ENCODE assay signal across 3 cellular contexts in the genomic region with DNA sequence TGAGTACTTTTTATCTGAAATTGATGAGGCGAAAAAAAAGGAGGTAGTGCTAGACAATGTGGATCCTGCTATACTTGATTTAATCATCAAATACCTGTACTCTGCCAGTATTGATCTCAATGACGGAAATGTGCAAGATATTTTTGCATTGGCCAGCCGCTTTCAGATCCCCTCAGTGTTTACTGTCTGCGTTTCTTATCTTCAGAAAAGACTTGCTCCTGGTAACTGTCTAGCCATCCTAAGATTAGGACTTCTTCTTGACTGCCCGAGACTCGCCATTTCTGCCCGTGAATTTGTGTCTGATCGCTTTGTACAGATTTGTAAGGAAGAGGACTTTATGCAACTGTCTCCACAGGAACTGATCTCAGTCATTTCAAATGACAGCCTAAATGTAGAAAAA.
TF ChIP-seq lines count a peak whose summit lies in the region.

No MANE protein-coding gene starts in this region.

TF ChIP-seq in SK-N-SH, 30 proteins besides CTCF, POLR2A, EP300 and RAD21:
- TF ChIP-seq, protein P1, sequence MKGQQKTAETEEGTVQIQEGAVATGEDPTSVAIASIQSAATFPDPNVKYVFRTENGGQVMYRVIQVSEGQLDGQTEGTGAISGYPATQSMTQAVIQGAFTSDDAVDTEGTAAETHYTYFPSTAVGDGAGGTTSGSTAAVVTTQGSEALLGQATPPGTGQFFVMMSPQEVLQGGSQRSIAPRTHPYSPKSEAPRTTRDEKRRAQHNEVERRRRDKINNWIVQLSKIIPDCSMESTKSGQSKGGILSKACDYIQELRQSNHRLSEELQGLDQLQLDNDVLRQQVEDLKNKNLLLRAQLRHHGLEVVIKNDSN (IDR thresholded peaks at IDR 0.05; ENCODE audit: borderline replicate concordance, low read depth): no peak
- TF ChIP-seq FOXM1 (IDR thresholded peaks at IDR 0.05; ENCODE audit: low read depth): no peak
- no peak for TF ChIP-seq MXI1 (IDR thresholded peaks at IDR 0.05; ENCODE audit: low read depth, low read length)
- TF ChIP-seq, protein P2, sequence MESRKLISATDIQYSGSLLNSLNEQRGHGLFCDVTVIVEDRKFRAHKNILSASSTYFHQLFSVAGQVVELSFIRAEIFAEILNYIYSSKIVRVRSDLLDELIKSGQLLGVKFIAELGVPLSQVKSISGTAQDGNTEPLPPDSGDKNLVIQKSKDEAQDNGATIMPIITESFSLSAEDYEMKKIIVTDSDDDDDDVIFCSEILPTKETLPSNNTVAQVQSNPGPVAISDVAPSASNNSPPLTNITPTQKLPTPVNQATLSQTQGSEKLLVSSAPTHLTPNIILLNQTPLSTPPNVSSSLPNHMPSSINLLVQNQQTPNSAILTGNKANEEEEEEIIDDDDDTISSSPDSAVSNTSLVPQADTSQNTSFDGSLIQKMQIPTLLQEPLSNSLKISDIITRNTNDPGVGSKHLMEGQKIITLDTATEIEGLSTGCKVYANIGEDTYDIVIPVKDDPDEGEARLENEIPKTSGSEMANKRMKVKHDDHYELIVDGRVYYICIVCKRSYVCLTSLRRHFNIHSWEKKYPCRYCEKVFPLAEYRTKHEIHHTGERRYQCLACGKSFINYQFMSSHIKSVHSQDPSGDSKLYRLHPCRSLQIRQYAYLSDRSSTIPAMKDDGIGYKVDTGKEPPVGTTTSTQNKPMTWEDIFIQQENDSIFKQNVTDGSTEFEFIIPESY (IDR thresholded peaks at IDR 0.05; ENCODE audit: borderline replicate concordance, low read depth): no peak
- TF ChIP-seq TEAD4 (IDR thresholded peaks at IDR 0.05; ENCODE audit: borderline replicate concordance, insufficient read depth): no peak
- TF ChIP-seq, protein P3, sequence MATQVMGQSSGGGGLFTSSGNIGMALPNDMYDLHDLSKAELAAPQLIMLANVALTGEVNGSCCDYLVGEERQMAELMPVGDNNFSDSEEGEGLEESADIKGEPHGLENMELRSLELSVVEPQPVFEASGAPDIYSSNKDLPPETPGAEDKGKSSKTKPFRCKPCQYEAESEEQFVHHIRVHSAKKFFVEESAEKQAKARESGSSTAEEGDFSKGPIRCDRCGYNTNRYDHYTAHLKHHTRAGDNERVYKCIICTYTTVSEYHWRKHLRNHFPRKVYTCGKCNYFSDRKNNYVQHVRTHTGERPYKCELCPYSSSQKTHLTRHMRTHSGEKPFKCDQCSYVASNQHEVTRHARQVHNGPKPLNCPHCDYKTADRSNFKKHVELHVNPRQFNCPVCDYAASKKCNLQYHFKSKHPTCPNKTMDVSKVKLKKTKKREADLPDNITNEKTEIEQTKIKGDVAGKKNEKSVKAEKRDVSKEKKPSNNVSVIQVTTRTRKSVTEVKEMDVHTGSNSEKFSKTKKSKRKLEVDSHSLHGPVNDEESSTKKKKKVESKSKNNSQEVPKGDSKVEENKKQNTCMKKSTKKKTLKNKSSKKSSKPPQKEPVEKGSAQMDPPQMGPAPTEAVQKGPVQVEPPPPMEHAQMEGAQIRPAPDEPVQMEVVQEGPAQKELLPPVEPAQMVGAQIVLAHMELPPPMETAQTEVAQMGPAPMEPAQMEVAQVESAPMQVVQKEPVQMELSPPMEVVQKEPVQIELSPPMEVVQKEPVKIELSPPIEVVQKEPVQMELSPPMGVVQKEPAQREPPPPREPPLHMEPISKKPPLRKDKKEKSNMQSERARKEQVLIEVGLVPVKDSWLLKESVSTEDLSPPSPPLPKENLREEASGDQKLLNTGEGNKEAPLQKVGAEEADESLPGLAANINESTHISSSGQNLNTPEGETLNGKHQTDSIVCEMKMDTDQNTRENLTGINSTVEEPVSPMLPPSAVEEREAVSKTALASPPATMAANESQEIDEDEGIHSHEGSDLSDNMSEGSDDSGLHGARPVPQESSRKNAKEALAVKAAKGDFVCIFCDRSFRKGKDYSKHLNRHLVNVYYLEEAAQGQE (IDR thresholded peaks at IDR 0.05; ENCODE audit: low read depth, low read length): no peak
- no peak for TF ChIP-seq SMC3 (IDR thresholded peaks at IDR 0.05; ENCODE audit: low read depth, low read length)
- TF ChIP-seq YY1 (IDR thresholded peaks at IDR 0.05; ENCODE audit: low read depth): no peak
- TF ChIP-seq NRF1 (IDR thresholded peaks at IDR 0.05; ENCODE audit: low read depth, low read length): no peak
- no peak for TF ChIP-seq NFIC (IDR thresholded peaks at IDR 0.05; ENCODE audit: borderline replicate concordance)
- TF ChIP-seq FOXJ3 (CRISPR knock-in tag; IDR thresholded peaks at IDR 0.05): no peak

TF ChIP-seq in SK-N-SH treated with all-trans-retinoic acid at 6 μM for 48 hours, 23 proteins besides CTCF, POLR2A, EP300 and RAD21:
- TF ChIP-seq ESRRG (CRISPR knock-in tag; IDR thresholded peaks at IDR 0.05): no peak

TF ChIP-seq in H1, 55 proteins besides CTCF, POLR2A, EP300 and RAD21:
- TF ChIP-seq, protein P4, sequence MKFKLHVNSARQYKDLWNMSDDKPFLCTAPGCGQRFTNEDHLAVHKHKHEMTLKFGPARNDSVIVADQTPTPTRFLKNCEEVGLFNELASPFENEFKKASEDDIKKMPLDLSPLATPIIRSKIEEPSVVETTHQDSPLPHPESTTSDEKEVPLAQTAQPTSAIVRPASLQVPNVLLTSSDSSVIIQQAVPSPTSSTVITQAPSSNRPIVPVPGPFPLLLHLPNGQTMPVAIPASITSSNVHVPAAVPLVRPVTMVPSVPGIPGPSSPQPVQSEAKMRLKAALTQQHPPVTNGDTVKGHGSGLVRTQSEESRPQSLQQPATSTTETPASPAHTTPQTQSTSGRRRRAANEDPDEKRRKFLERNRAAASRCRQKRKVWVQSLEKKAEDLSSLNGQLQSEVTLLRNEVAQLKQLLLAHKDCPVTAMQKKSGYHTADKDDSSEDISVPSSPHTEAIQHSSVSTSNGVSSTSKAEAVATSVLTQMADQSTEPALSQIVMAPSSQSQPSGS (IDR thresholded peaks at IDR 0.05; ENCODE audit: low read length): no peak
- TF ChIP-seq FOSL1 (IDR thresholded peaks at IDR 0.05; ENCODE audit: insufficient read depth, low read depth, low read length) (no peak), CBX8 (IDR thresholded peaks at IDR 0.05; ENCODE audit: borderline replicate concordance, low read depth, low read length) (no peak), JUN (IDR thresholded peaks at IDR 0.05; ENCODE audit: low read depth, low read length) (no peak), RBBP5 (IDR thresholded peaks at IDR 0.05; ENCODE audit: borderline replicate concordance, low read depth, low read length) (no peak), CTBP2 (IDR thresholded peaks at IDR 0.05; ENCODE audit: borderline replicate concordance, insufficient read depth, insufficient read length, low read length) (no peak), RXRA (IDR thresholded peaks at IDR 0.05; ENCODE audit: insufficient read depth, low read depth, low read length) (no peak), NANOG (IDR thresholded peaks at IDR 0.05; ENCODE audit: insufficient read depth, low read depth, low read length, poor library complexity, severe bottlenecking) (no peak), POU5F1 (IDR thresholded peaks at IDR 0.05; ENCODE audit: low read depth, low read length) (no peak), SIRT6 (IDR thresholded peaks at IDR 0.05; ENCODE audit: low read length) (no peak), TBP (IDR thresholded peaks at IDR 0.05; ENCODE audit: low read depth, low read length) (no peak), TAF7 (optimal IDR thresholded peaks at IDR 0.05; ENCODE audit: borderline replicate concordance, low read depth, low read length) (no peak), CBX5 (IDR thresholded peaks at IDR 0.05; ENCODE audit: low read depth, low read length) (no peak), GABPA (IDR thresholded peaks at IDR 0.05; ENCODE audit: borderline replicate concordance, insufficient read depth, low read length) (no peak), CHD1 (IDR thresholded peaks at IDR 0.05; ENCODE audit: low read depth, low read length) (no peak), TCF12 (IDR thresholded peaks at IDR 0.05; ENCODE audit: low read depth, low read length) (no peak)
- TF ChIP-seq, protein P5, sequence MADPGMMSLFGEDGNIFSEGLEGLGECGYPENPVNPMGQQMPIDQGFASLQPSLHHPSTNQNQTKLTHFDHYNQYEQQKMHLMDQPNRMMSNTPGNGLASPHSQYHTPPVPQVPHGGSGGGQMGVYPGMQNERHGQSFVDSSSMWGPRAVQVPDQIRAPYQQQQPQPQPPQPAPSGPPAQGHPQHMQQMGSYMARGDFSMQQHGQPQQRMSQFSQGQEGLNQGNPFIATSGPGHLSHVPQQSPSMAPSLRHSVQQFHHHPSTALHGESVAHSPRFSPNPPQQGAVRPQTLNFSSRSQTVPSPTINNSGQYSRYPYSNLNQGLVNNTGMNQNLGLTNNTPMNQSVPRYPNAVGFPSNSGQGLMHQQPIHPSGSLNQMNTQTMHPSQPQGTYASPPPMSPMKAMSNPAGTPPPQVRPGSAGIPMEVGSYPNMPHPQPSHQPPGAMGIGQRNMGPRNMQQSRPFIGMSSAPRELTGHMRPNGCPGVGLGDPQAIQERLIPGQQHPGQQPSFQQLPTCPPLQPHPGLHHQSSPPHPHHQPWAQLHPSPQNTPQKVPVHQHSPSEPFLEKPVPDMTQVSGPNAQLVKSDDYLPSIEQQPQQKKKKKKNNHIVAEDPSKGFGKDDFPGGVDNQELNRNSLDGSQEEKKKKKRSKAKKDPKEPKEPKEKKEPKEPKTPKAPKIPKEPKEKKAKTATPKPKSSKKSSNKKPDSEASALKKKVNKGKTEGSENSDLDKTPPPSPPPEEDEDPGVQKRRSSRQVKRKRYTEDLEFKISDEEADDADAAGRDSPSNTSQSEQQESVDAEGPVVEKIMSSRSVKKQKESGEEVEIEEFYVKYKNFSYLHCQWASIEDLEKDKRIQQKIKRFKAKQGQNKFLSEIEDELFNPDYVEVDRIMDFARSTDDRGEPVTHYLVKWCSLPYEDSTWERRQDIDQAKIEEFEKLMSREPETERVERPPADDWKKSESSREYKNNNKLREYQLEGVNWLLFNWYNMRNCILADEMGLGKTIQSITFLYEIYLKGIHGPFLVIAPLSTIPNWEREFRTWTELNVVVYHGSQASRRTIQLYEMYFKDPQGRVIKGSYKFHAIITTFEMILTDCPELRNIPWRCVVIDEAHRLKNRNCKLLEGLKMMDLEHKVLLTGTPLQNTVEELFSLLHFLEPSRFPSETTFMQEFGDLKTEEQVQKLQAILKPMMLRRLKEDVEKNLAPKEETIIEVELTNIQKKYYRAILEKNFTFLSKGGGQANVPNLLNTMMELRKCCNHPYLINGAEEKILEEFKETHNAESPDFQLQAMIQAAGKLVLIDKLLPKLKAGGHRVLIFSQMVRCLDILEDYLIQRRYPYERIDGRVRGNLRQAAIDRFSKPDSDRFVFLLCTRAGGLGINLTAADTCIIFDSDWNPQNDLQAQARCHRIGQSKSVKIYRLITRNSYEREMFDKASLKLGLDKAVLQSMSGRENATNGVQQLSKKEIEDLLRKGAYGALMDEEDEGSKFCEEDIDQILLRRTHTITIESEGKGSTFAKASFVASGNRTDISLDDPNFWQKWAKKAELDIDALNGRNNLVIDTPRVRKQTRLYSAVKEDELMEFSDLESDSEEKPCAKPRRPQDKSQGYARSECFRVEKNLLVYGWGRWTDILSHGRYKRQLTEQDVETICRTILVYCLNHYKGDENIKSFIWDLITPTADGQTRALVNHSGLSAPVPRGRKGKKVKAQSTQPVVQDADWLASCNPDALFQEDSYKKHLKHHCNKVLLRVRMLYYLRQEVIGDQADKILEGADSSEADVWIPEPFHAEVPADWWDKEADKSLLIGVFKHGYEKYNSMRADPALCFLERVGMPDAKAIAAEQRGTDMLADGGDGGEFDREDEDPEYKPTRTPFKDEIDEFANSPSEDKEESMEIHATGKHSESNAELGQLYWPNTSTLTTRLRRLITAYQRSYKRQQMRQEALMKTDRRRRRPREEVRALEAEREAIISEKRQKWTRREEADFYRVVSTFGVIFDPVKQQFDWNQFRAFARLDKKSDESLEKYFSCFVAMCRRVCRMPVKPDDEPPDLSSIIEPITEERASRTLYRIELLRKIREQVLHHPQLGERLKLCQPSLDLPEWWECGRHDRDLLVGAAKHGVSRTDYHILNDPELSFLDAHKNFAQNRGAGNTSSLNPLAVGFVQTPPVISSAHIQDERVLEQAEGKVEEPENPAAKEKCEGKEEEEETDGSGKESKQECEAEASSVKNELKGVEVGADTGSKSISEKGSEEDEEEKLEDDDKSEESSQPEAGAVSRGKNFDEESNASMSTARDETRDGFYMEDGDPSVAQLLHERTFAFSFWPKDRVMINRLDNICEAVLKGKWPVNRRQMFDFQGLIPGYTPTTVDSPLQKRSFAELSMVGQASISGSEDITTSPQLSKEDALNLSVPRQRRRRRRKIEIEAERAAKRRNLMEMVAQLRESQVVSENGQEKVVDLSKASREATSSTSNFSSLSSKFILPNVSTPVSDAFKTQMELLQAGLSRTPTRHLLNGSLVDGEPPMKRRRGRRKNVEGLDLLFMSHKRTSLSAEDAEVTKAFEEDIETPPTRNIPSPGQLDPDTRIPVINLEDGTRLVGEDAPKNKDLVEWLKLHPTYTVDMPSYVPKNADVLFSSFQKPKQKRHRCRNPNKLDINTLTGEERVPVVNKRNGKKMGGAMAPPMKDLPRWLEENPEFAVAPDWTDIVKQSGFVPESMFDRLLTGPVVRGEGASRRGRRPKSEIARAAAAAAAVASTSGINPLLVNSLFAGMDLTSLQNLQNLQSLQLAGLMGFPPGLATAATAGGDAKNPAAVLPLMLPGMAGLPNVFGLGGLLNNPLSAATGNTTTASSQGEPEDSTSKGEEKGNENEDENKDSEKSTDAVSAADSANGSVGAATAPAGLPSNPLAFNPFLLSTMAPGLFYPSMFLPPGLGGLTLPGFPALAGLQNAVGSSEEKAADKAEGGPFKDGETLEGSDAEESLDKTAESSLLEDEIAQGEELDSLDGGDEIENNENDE (IDR thresholded peaks at IDR 0.05; ENCODE audit: insufficient replicate concordance, low read length): no peak
- TF ChIP-seq, protein P6, sequence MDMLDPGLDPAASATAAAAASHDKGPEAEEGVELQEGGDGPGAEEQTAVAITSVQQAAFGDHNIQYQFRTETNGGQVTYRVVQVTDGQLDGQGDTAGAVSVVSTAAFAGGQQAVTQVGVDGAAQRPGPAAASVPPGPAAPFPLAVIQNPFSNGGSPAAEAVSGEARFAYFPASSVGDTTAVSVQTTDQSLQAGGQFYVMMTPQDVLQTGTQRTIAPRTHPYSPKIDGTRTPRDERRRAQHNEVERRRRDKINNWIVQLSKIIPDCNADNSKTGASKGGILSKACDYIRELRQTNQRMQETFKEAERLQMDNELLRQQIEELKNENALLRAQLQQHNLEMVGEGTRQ (IDR thresholded peaks at IDR 0.05; ENCODE audit: low read length): no peak
